9 cellular contexts compared by ENCODE assay signal in genomic region chr1:25743164-25744139, GRCh38. TPM values are rescaled to one million over a fixed set of nuclear protein-coding genes. Genes with fewer than 3 reads are reported as not detected.
DNase-seq lines count a peak whose midpoint lies in the region; TF ChIP-seq lines count a peak whose summit lies in the region.
"Had no signal": no experiment of that assay in that cellular context is flagged by ENCODE, and none has a peak within 500 bp of the region (broad histone marks: within the 10 kb centered on the region; RNA-seq: fewer than 3 reads in every experiment).

No MANE protein-coding gene starts in this region.

- H3K36me3 ChIP-seq in SJCRH30: no peaks in the 10 kb centered on the region; the same call in 1 of the 2 replicates
- H3K36me3 ChIP-seq in mammary epithelial cell (ENCODE audit: insufficient read depth, low read length): no peaks in the 10 kb centered on the region

- no peak overlapping the region for H2AFZ ChIP-seq in mammary epithelial cell (ENCODE audit: low read depth, low read length)

- H3K4me1 ChIP-seq in SJCRH30: peaks cover 34% of the 10 kb centered on the region
- H3K4me1 ChIP-seq in mammary epithelial cell (ENCODE audit: insufficient read depth, low read length): peaks cover 4% of the 10 kb centered on the region

- H3K9ac ChIP-seq in mammary epithelial cell (ENCODE audit: insufficient read depth, low read length): no peak overlapping the region
- H3K9ac ChIP-seq: KMS-11 had no signal

- 84% methylated on average over 14 of the region's 17 CpGs for WGBS in mammary epithelial cell (ENCODE audit: low coverage, missing lambda C conversion rate)

- dilution Hi-C loops in mammary epithelial cell (cut with HindIII; ENCODE audit: low sequenced_read_pairs): no loop called here

- in situ Hi-C loops in mammary epithelial cell (cut with MboI; ENCODE audit: low sequenced_read_pairs in 2 of 2): no loop called here

- no peaks in the 10 kb centered on the region for H4K20me1 ChIP-seq in mammary epithelial cell (ENCODE audit: insufficient read depth, low read length)

- H3K9me3 ChIP-seq in SJCRH30 (replicated peaks): peaks cover 5% of the 10 kb centered on the region; the same call in 1 of the 2 replicates
- no peaks in the 10 kb centered on the region for H3K9me3 ChIP-seq in mammary epithelial cell (replicated peaks; ENCODE audit: insufficient read depth, low read length)

- no peak overlapping the region for H3K4me3 ChIP-seq in SJCRH30
- no peak overlapping the region for H3K4me3 ChIP-seq in mammary epithelial cell (replicated peaks in 1 of 3; ENCODE audit: insufficient read depth in 1 of 3, low read depth in 2 of 3, low read length in 3 of 3)

- DNase-seq in DMS153 treated with DMSO at 0.1 percent for 48 hours (lab: John Stamatoyannopoulos, UW; ENCODE audit: unreplicated experiment): peak; percentile 87
- DNase-seq in SJCRH30: peak; percentile 99
- peak; percentile 92 for DNase-seq in cardiac septum (ENCODE audit: low spot score)
- DNase-seq in renal cortical epithelial cell (ENCODE audit: low read depth): peak; percentile 54
- DNase-seq in stimulated activated CD4-positive, alpha-beta T cell treated with anti-CD3 and anti-CD28 coated beads, Interleukin-2, amount 100 ng/mL, for 24 hours: no peak
- no peak for DNase-seq in activated CD8-positive, alpha-beta memory T cell treated with anti-CD3 and anti-CD28 coated beads, Interleukin-2, amount 50 U/mL, for 4 hours
- DNase-seq in NCI-H2227 (lab: John Stamatoyannopoulos, UW; ENCODE audit: unreplicated experiment): no peak
- no peak for DNase-seq in mammary epithelial cell

- TF ChIP-seq CTCF in mammary epithelial cell (conservative IDR thresholded peaks at IDR 0.05 in 1 of 2, IDR thresholded peaks at IDR 0.05 in 1 of 2; ENCODE audit: extremely low read depth in 1 of 2, insufficient read depth in 1 of 2, low read depth in 1 of 2, low read length in 2 of 2): no peak

- no peaks in the 10 kb centered on the region for H3K79me2 ChIP-seq in mammary epithelial cell (ENCODE audit: insufficient read depth, low read length)

- intact Hi-C loops in cardiac septum (cut with DNase I): loop anchor here (2.0 to 5.0 kb wide), 5 partner anchors 47 to 201 kb away; partner anchors contain the start of genes LDLRAP1 and MAN1C1
- intact Hi-C loops in mammary epithelial cell (cut with micrococcal nuclease): loop anchor here (2.0 to 5.0 kb wide), 6 partner anchors 53 to 241 kb away; no protein-coding TSS in a partner anchor

- CTCF ChIA-PET in mammary epithelial cell (lab: Charles Lee; ENCODE audit: low non-redundant PET): interaction anchor here (0.6 kb wide), 1 partner anchor 9 kb away, joined by 3 read pairs; no protein-coding TSS in a partner anchor

- BruUV-seq in mammary epithelial cell (replicated peaks; lab: Mats Ljungman, UMichigan): no TSS peak

- no peaks in the 10 kb centered on the region for H3K27me3 ChIP-seq in SJCRH30
- no peaks in the 10 kb centered on the region for H3K27me3 ChIP-seq in mammary epithelial cell (ENCODE audit: insufficient read depth, low read length)

- H3K27ac ChIP-seq in SJCRH30 (peak overlapping the region; percentile 97), mammary epithelial cell (ENCODE audit: insufficient read depth, low read depth, low read length) (no peak overlapping the region)
- H3K27ac ChIP-seq: KMS-11 had no signal

- no peak overlapping the region for H3K4me2 ChIP-seq in mammary epithelial cell (ENCODE audit: insufficient read depth, low read depth, low read length)
- H3K4me2 ChIP-seq: KMS-11 had no signal

RNA-seq across cellular contexts. Expression of gene SELENON, which starts 56.5 kb away (rescaled TPM):
- 63.1 and 64.3 TPM in 2 replicates for total RNA-seq in SJCRH30 (2014; rRNA removed; shearing (Covaris generic))
- 53.0 TPM for total RNA-seq in cardiac septum
- total RNA-seq in renal cortical epithelial cell: 7.3 and 38.9 TPM in 2 replicates
- 10 to 100 TPM; 14.3 to 53.9 TPM for total RNA-seq in mammary epithelial cell
- 41.7 TPM for polyA plus RNA-seq in mammary epithelial cell
- polyA minus RNA-seq in mammary epithelial cell: 70.3 TPM

Comparison
In these comparisons a context has a peak if more than half of its experiments do, and no peak if none do; other contexts are left out.
1. DNase-seq: peak in DMS153 treated with DMSO at 0.1 percent for 48 hours (single experiment), SJCRH30 (2 of 2), cardiac septum (single experiment) and renal cortical epithelial cell (single experiment); none in stimulated activated CD4-positive, alpha-beta T cell treated with anti-CD3 and anti-CD28 coated beads, Interleukin-2, amount 100 ng/mL, for 24 hours (0 of 2), activated CD8-positive, alpha-beta memory T cell treated with anti-CD3 and anti-CD28 coated beads, Interleukin-2, amount 50 U/mL, for 4 hours (single experiment), NCI-H2227 (single experiment) and mammary epithelial cell (single experiment).